In genomic region chr10:3002304-3002703, GRCh38 we compare ENCODE assay signal across 20 cellular contexts.
DNase-seq lines count a peak whose midpoint lies in the region; ATAC-seq lines count a peak whose summit lies in the region.
"Had no signal": no experiment of that assay in that cellular context is flagged by ENCODE, and none has a peak within 500 bp of the region (broad histone marks: within the 10 kb centered on the region; RNA-seq: fewer than 3 reads in every experiment).

No MANE protein-coding gene starts in this region.

- no peaks in the 10 kb centered on the region for H3K36me3 Mint-ChIP-seq in activated T-cell treated with anti-CD3 and anti-CD28 coated beads, Interleukin-2, amount 50 U/mL, for 4 hours (ENCODE audit: insufficient read depth)

- peaks cover 12% of the 10 kb centered on the region for H3K27me3 Mint-ChIP-seq in activated T-cell treated with anti-CD3 and anti-CD28 coated beads, Interleukin-2, amount 50 U/mL, for 4 hours (ENCODE audit: low read depth)

- peaks cover 3% of the 10 kb centered on the region for H3K4me1 Mint-ChIP-seq in activated T-cell treated with anti-CD3 and anti-CD28 coated beads, Interleukin-2, amount 50 U/mL, for 4 hours (ENCODE audit: low read depth)

- no peaks in the 10 kb centered on the region for H3K9me3 Mint-ChIP-seq in activated T-cell treated with anti-CD3 and anti-CD28 coated beads, Interleukin-2, amount 50 U/mL, for 4 hours
- H3K9me3 Mint-ChIP-seq: HFFc6, neural crest cell had no signal

- peak; percentile 84 to 87 for ATAC-seq in activated T-cell treated with anti-CD3 and anti-CD28 coated beads, Interleukin-2, amount 50 U/mL, for 4 hours
- ATAC-seq in GM18520 (IDR thresholded peaks at IDR 0.05; ENCODE audit: unreplicated experiment) (peak; percentile 46), HG02678 (IDR thresholded peaks at IDR 0.05; ENCODE audit: unreplicated experiment) (peak; percentile 53), HG02759 (IDR thresholded peaks at IDR 0.05; ENCODE audit: unreplicated experiment) (no peak)
- ATAC-seq: Panc1, right cardiac atrium had no signal

- no peak for DNase-seq in activated T-cell treated with anti-CD3 and anti-CD28 coated beads, Interleukin-2, amount 50 U/mL, for 4 hours
- DNase-seq in activated T-cell treated with anti-CD3 and anti-CD28 coated beads for 4 hours (no peak), kidney glomerular epithelial cell (lab: John Stamatoyannopoulos, UW) (peak; percentile 12), DMS79 treated with DMSO at 0.1 percent for 48 hours (lab: John Stamatoyannopoulos, UW) (no peak), NCI-H1092 (lab: John Stamatoyannopoulos, UW) (no peak)
- DNase-seq: activated CD4-positive, alpha-beta T cell treated with anti-CD3 and anti-CD28 coated beads for 1 hour; activated effector memory CD4-positive, alpha-beta T cell treated with anti-CD3 and anti-CD28 coated beads, Interleukin-2, amount 50 U/mL, for 16 hours; brain microvascular endothelial cell; COR-L47; DMS79; GM23248; head of caudate nucleus; HFFc6; right cardiac atrium; upper lobe of left lung had no signal

- no peak overlapping the region for H3K4me3 Mint-ChIP-seq in activated T-cell treated with anti-CD3 and anti-CD28 coated beads, Interleukin-2, amount 50 U/mL, for 4 hours
- H3K4me3 Mint-ChIP-seq: HFFc6, neural crest cell had no signal
